Comparison of ENCODE assay signal across 1 cellular context in the genomic region with DNA sequence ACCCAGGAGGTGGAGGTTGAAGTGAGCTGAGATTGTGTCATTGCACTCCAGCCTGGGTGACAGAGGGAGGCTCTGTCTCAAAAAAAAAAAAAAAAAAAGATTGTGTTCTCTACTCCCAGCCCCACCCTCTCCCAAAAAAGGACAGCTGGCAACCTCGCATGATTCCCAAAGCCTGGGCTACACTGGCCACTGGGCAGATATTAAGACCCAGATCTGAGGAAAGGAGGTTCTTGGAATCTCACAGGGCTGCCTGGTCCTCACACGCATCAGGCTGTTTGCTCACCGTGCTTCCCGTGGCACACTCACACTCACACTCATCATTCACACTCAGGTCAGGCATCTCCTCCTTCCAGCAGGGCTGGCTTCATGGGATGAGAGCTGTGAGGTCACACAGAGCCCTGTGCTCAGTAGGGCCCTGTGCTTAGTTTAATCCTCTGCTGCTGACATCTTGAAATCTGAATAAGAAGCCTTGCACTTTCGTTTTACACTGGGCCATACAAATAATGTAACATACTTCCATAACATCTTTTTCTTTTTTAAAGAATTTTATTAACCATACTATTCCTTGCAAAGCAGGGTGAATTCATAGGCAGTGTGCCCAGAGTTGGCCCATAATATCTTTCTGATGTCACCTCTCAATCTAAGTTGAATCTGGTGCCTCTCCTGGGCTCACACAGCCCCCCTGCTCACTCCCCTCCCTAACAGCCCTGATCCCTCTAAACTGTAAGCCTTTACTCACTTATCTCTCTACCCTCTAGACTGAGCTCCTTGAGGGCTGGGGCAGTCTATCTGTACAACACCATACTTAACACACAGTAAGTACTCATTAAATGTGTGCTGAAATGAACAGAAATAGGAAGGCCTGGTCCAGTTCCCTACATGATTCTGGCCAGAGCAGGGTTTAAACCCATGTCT.
TF ChIP-seq lines count a peak whose summit lies in the region.

No MANE protein-coding gene starts in this region.

TF ChIP-seq in K562, 482 proteins besides CTCF, POLR2A, EP300 and RAD21:
- no peak for TF ChIP-seq RBM17 (IDR thresholded peaks at IDR 0.05; ENCODE audit: borderline replicate concordance, low read depth, low read length)
- peak; percentile 55 for TF ChIP-seq VEZF1 (CRISPR knock-in tag; IDR thresholded peaks at IDR 0.05)
- TF ChIP-seq JUND (IDR thresholded peaks at IDR 0.05; ENCODE audit: borderline replicate concordance, low read depth, low read length): 0 out of 2 replicates have a peak, but pooled peaks have one; percentile 4
- TF ChIP-seq JUND (tag; IDR thresholded peaks at IDR 0.05; ENCODE audit: borderline replicate concordance, low read depth, low read length): no peak
- peak; percentile 21; the same call in 1 of the 2 replicates for TF ChIP-seq ZNF384 (IDR thresholded peaks at IDR 0.05; ENCODE audit: low read depth, low read length)
